ENCODE assay signal across 16 cellular contexts in the genomic region with DNA sequence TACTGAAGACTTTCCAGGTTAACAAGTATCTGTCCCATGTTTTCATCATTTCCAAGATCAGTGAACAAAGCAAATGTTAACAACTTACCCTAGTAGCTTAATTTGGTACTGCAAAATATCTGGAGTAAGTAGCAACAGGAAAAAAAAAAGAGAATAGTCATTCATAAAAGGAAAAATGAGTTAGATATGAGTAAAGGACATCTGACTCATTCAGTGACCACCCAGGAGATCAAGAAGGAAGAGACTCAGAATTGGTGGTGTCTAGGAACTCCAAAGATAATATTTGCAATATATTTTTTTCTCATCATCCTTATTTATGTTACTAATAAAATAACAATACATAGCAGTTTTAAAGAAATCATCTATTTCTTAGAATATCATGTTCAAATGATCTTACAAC.
"Had no signal": no experiment of that assay in that cellular context is flagged by ENCODE, and none has a peak within 500 bp of the region (broad histone marks: within the 10 kb centered on the region; RNA-seq: fewer than 3 reads in every experiment).

No MANE protein-coding gene starts in this region.

- H3K27ac ChIP-seq: psoas muscle, suprapubic skin, upper lobe of left lung had no signal

- H3K9me3 ChIP-seq: mucosa of descending colon, psoas muscle, suprapubic skin, upper lobe of left lung had no signal

- DNase-seq: activated CD4-positive, alpha-beta memory T cell treated with anti-CD3 and anti-CD28 coated beads, Interleukin-2, amount 10 ng/mL, durations not matched to agents 7 days and 5 days; activated gamma-delta T cell treated with Interleukin-2 at 50 U/mL for 16 hours; activated naive CD8-positive, alpha-beta T cell treated with anti-CD3 and anti-CD28 coated beads for 36 hours; activated T-cell treated with anti-CD3 and anti-CD28 coated beads, Interleukin-2, amount 50 U/mL, for 48 hours; aorta; central memory CD4-positive, alpha-beta T cell; immature natural killer cell; mucosa of descending colon; natural killer cell; nucleus accumbens; psoas muscle; stimulated activated CD4-positive, alpha-beta T cell treated with anti-CD3 and anti-CD28 coated beads, Interleukin-12 subunit alpha, Interleukin-12 subunit beta, amount 100 ng/mL, for 4 hours; stimulated activated naive CD4-positive, alpha-beta T cell; upper lobe of left lung had no signal

- ATAC-seq: mucosa of descending colon, natural killer cell, psoas muscle, sciatic nerve had no signal

- H3K4me1 ChIP-seq: psoas muscle, suprapubic skin, upper lobe of left lung had no signal

- H3K36me3 ChIP-seq: suprapubic skin, upper lobe of left lung had no signal

- H3K4me3 ChIP-seq: mucosa of descending colon, psoas muscle, suprapubic skin, upper lobe of left lung had no signal

- H3K27me3 ChIP-seq: suprapubic skin, upper lobe of left lung had no signal
